10 cellular contexts compared by ENCODE assay signal in genomic region chr15:41291065-41291631, GRCh38. TPM values are rescaled to one million over a fixed set of nuclear protein-coding genes. Genes with fewer than 3 reads are reported as not detected.
A peak's percentile ranks its signal among the peaks of the same experiment; 100 is the strongest.
DNase-seq lines count a peak whose midpoint lies in the region; ATAC-seq and TF ChIP-seq lines count a peak whose summit lies in the region.
"Had no signal": no experiment of that assay in that cellular context is flagged by ENCODE, and none has a peak within 500 bp of the region (broad histone marks: within the 10 kb centered on the region; RNA-seq: fewer than 3 reads in every experiment).

No MANE protein-coding gene starts in this region.

- H3K9ac ChIP-seq in SK-N-SH, result no peak overlapping the region

- H3K9me2 ChIP-seq in SK-N-SH, result no peaks in the 10 kb centered on the region

- H3K27ac Mint-ChIP-seq in natural killer cell treated with Interleukin-12 subunit alpha and Interleukin-12 subunit beta and Interleukin-15 and Interleukin-18, amount 100 ng/mL, for 72 hours, result peak overlapping the region; percentile 39 to 72

- H3K4me2 ChIP-seq in SK-N-SH, result no peak overlapping the region

- H2AFZ ChIP-seq in SK-N-SH (ENCODE audit: low read depth), result no peak overlapping the region

- POLR2A ChIA-PET in HEK293 (lab: Yijun Ruan, JAX) (interaction anchor here (0.8 kb wide), 1 partner anchor 20 kb away, joined by 3 read pairs; no protein-coding TSS in a partner anchor), SK-N-SH (lab: Yijun Ruan, JAX) (interaction anchor here (0.6 kb wide), 1 partner anchor 484 kb away, joined by 3 read pairs; the partner anchor contains the start of genes DNAJC17 and ZFYVE19)

- TF ChIP-seq RAD21 in SK-N-SH (IDR thresholded peaks at IDR 0.05; ENCODE audit: low read length), result no peak

- peak; percentile 80 to 96 for DNase-seq in NOMO-1 (lab: John Stamatoyannopoulos, UW; ENCODE audit: unreplicated experiment in 2 of 2)
- DNase-seq in natural killer cell treated with Interleukin-12 subunit alpha and Interleukin-12 subunit beta and Interleukin-15 and Interleukin-18, amount 100 ng/mL, for 72 hours (ENCODE audit: low spot score), result no peak
- DNase-seq in 8988T, result no peak
- no peak for DNase-seq in midbrain (lab: John Stamatoyannopoulos, UW)
- no peak for DNase-seq in SK-N-SH
- no peak for DNase-seq in middle frontal gyrus (ENCODE audit: extremely low spot score, low spot score)
- DNase-seq: activated T-cell treated with anti-CD3 and anti-CD28 coated beads, Interleukin-2, amount 50 U/mL, for 1 hour; NCI-H2171 had no signal

- H3K4me3 Mint-ChIP-seq in natural killer cell treated with Interleukin-12 subunit alpha and Interleukin-12 subunit beta and Interleukin-15 and Interleukin-18, amount 100 ng/mL, for 72 hours, result no peak overlapping the region

- H3K4me1 ChIP-seq in HEK293 (ENCODE audit: control insufficient read depth, insufficient read depth, low read length) (no peaks in the 10 kb centered on the region), SK-N-SH (ENCODE audit: control insufficient read depth in 1 of 2, insufficient read depth in 2 of 2, low read depth in 1 of 2, low read length in 1 of 2) (no peaks in the 10 kb centered on the region)

- H3K27me3 Mint-ChIP-seq in natural killer cell treated with Interleukin-12 subunit alpha and Interleukin-12 subunit beta and Interleukin-15 and Interleukin-18, amount 100 ng/mL, for 72 hours, result no peaks in the 10 kb centered on the region

- TF ChIP-seq EP300 in SK-N-SH (IDR thresholded peaks at IDR 0.05; ENCODE audit: borderline replicate concordance in 1 of 2, low read depth in 1 of 2, low read length in 1 of 2), result no peak

- ATAC-seq in GM18511 (IDR thresholded peaks at IDR 0.05; ENCODE audit: unreplicated experiment), result peak; percentile 91
- ATAC-seq in natural killer cell treated with Interleukin-12 subunit alpha and Interleukin-12 subunit beta and Interleukin-15 and Interleukin-18, amount 100 ng/mL, for 72 hours, result peak; percentile 66 to 77

- H3K4me3 ChIP-seq in HEK293 (ENCODE audit: low read depth, low read length), result no peak overlapping the region
- H3K4me3 ChIP-seq in SK-N-SH (ENCODE audit: low read depth in 2 of 2, low read length in 1 of 2), result no peak overlapping the region

- H3F3A ChIP-seq in SK-N-SH (replicated peaks; ENCODE audit: insufficient read depth), result no peaks in the 10 kb centered on the region

- no peaks in the 10 kb centered on the region for H4K20me1 ChIP-seq in SK-N-SH (ENCODE audit: insufficient read depth)

- H3K27ac ChIP-seq in HEK293 (ENCODE audit: extremely low read depth, low read depth, low read length) (no peak overlapping the region), SK-N-SH (ENCODE audit: low read depth in 2 of 2, low read length in 1 of 2) (no peak overlapping the region)

- 98% methylated on average over 9 of the region's 9 CpGs for WGBS in SK-N-SH (ENCODE audit: low lambda C conversion rate)

- peaks cover 43 to 60% of the 10 kb centered on the region in 2 experiments; a peak in 2 of 3 replicates for H3K36me3 ChIP-seq in HEK293 (ENCODE audit: control insufficient read depth in 2 of 2, insufficient read depth in 1 of 2, low read length in 2 of 2)
- peaks cover 25 to 46% of the 10 kb centered on the region in 2 experiments for H3K36me3 ChIP-seq in SK-N-SH (replicated peaks in 1 of 2; ENCODE audit: control insufficient read depth in 1 of 2, insufficient read depth in 2 of 2, low read length in 1 of 2)

- H3K36me3 Mint-ChIP-seq in natural killer cell treated with Interleukin-12 subunit alpha and Interleukin-12 subunit beta and Interleukin-15 and Interleukin-18, amount 100 ng/mL, for 72 hours, result peaks cover 11% of the 10 kb centered on the region

- peaks cover 21 to 23% of the 10 kb centered on the region in 2 donors for H3K4me1 Mint-ChIP-seq in natural killer cell treated with Interleukin-12 subunit alpha and Interleukin-12 subunit beta and Interleukin-15 and Interleukin-18, amount 100 ng/mL, for 72 hours (ENCODE audit: low read depth in 2 of 2)

- CTCF ChIA-PET in HEK293 (lab: Yijun Ruan, JAX), result interaction anchor here (0.7 kb wide), 1 partner anchor 614 kb away, joined by 3 read pairs; no protein-coding TSS in a partner anchor
- CTCF ChIA-PET in SK-N-SH (lab: Yijun Ruan, JAX), result no interaction called here

- TF ChIP-seq CTCF in HEK293 (tag by site-specific recombination; IDR thresholded peaks at IDR 0.05), result no peak
- TF ChIP-seq CTCF in SK-N-SH (IDR thresholded peaks at IDR 0.05), result no peak

- H3K9me3 Mint-ChIP-seq in natural killer cell treated with Interleukin-12 subunit alpha and Interleukin-12 subunit beta and Interleukin-15 and Interleukin-18, amount 100 ng/mL, for 72 hours, result no peaks in the 10 kb centered on the region

- H3K9me3 ChIP-seq in HEK293 (ENCODE audit: control insufficient read depth, insufficient read depth, low read depth, low read length) (no peaks in the 10 kb centered on the region), SK-N-SH (no peaks in the 10 kb centered on the region)

- H3K27me3 ChIP-seq in SK-N-SH (ENCODE audit: insufficient read depth), result no peaks in the 10 kb centered on the region

- H3K79me2 ChIP-seq in SK-N-SH (ENCODE audit: insufficient read depth), result peaks cover 44% of the 10 kb centered on the region

TF ChIP-seq in HEK293, 187 proteins besides CTCF, POLR2A, EP300 and RAD21:
- peak; percentile 79 for TF ChIP-seq ZNF121 (tag by site-specific recombination; IDR thresholded peaks at IDR 0.05)
- no peak for TF ChIP-seq ZFP41 (tag by site-specific recombination; IDR thresholded peaks at IDR 0.05; ENCODE audit: borderline replicate concordance)

TF ChIP-seq in SK-N-SH, 30 proteins besides CTCF, POLR2A, EP300 and RAD21 (continues in another document):
- no peak for TF ChIP-seq IRF3 (IDR thresholded peaks at IDR 0.05; ENCODE audit: low read depth, low read length)
- no peak for TF ChIP-seq MXI1 (IDR thresholded peaks at IDR 0.05; ENCODE audit: low read depth, low read length)
- TF ChIP-seq MAX (IDR thresholded peaks at IDR 0.05; ENCODE audit: low read depth), result no peak
- no peak for TF ChIP-seq NFIC (IDR thresholded peaks at IDR 0.05; ENCODE audit: borderline replicate concordance)
- TF ChIP-seq RCOR1 (IDR thresholded peaks at IDR 0.05; ENCODE audit: low read length), result no peak
- no peak for TF ChIP-seq TEAD4 (IDR thresholded peaks at IDR 0.05; ENCODE audit: borderline replicate concordance, insufficient read depth)
- no peak for TF ChIP-seq USF2 (IDR thresholded peaks at IDR 0.05; ENCODE audit: borderline replicate concordance, low read depth, low read length)
- no peak for TF ChIP-seq NRF1 (IDR thresholded peaks at IDR 0.05; ENCODE audit: low read depth, low read length)
- no peak for TF ChIP-seq SMC3 (IDR thresholded peaks at IDR 0.05; ENCODE audit: low read depth, low read length)
- TF ChIP-seq MEF2A (IDR thresholded peaks at IDR 0.05; ENCODE audit: borderline replicate concordance, low read depth), result no peak
- TF ChIP-seq TAF1 (IDR thresholded peaks at IDR 0.05; ENCODE audit: borderline replicate concordance, low read depth, low read length), result no peak

RNA-seq across cellular contexts. Expression of gene OIP5, which starts 41.2 kb away (rescaled TPM):
- 10 to 100 TPM in 1 of 2 donors, 1 to 10 TPM in 1; 8.2 to 15.1 TPM for total RNA-seq in natural killer cell treated with Interleukin-12 subunit alpha and Interleukin-12 subunit beta and Interleukin-15 and Interleukin-18, amount 100 ng/mL, for 72 hours
- polyA plus RNA-seq in SK-N-SH (2012; rRNA removed), result 7.2 and 8.4 TPM in 2 replicates
- polyA plus RNA-seq in SK-N-SH (2012; cell fraction: cytosol; rRNA removed), result 8.9 and 9.4 TPM in 2 replicates
- polyA plus RNA-seq in SK-N-SH (2012; cell fraction: nucleus; rRNA removed), result 2.4 and 3.1 TPM in 2 replicates

RNA-seq across cellular contexts. Expression of gene NUSAP1, which starts 41.5 kb away (rescaled TPM):
- 100 to 1,000 TPM in 1 of 2 donors, 10 to 100 TPM in 1; 80.5 to 118 TPM for total RNA-seq in natural killer cell treated with Interleukin-12 subunit alpha and Interleukin-12 subunit beta and Interleukin-15 and Interleukin-18, amount 100 ng/mL, for 72 hours
- polyA plus RNA-seq in SK-N-SH (2012; rRNA removed), result 41.1 and 43.5 TPM in 2 replicates
- 35.1 and 39.8 TPM in 2 replicates for polyA plus RNA-seq in SK-N-SH (2012; cell fraction: cytosol; rRNA removed)
- 69.5 and 89.7 TPM in 2 replicates for polyA plus RNA-seq in SK-N-SH (2012; cell fraction: nucleus; rRNA removed)

Comparison
In these comparisons a context has a peak if more than half of its experiments do, and no peak if none do; other contexts are left out.
1. DNase-seq: peak in NOMO-1 (2 of 2); none in natural killer cell treated with Interleukin-12 subunit alpha and Interleukin-12 subunit beta and Interleukin-15 and Interleukin-18, amount 100 ng/mL, for 72 hours (single experiment), 8988T (single experiment), midbrain (single experiment), SK-N-SH (single experiment) and middle frontal gyrus (single experiment).